In the genomic region with DNA sequence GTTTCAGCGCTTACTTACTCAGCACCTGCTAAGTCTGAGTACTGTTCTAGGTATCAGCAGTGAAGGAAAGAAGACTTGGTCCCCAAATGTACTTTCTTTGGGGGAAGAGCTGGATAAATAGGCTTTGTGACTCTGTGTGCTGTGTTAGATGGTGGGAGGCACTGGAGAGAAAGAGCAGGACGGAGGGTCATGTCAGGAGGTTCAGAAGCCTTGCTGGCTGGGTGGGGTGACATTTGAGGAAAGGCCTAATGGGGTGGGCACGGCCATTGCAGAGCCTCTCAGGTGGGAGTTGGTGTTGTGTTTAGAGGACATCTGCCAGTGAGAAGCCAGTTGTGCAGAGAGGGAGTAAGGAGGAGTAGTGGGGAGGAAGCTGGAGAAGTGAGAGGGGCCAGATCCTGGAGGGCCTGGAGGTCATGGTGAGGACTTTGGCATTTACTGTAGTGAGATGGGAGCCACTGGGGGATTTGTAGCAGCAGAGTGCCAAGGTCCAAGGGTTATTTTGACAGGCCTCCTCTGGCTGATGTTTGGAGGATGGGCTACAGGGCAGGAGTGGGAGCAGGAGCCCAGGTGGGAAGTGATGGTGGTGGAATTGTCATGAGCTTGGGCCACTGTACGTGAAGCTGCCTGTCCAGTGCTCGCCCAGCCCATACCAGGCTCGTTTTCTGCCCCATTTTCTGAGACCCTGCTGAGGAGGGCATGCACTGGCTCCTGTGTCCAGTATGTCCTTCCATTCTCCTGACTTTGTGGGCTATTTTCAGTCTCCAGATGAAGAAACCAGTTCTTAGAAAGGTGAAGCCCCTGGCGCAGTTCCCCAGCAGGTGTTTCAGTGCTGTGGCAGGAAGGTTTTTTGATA, we compare ENCODE assay signal across 8 cellular contexts. TPM values are rescaled to one million over a fixed set of nuclear protein-coding genes. Genes with fewer than 3 reads are reported as not detected.
A peak's percentile ranks its signal among the peaks of the same experiment; 100 is the strongest.
DNase-seq lines count a peak whose midpoint lies in the region; ATAC-seq and TF ChIP-seq lines count a peak whose summit lies in the region.

No MANE protein-coding gene starts in this region.

- no peaks in the 10 kb centered on the region for H3K9me3 Mint-ChIP-seq in activated naive CD8-positive, alpha-beta T cell treated with anti-CD3 and anti-CD28 coated beads, Interleukin-2, amount 10 ng/mL, durations not matched to agents 7 days and 5 days

- peak; percentile 47 for DNase-seq in activated CD8-positive, alpha-beta memory T cell treated with anti-CD3 and anti-CD28 coated beads for 24 hours
- no peak for DNase-seq in activated CD8-positive, alpha-beta memory T cell treated with anti-CD3 and anti-CD28 coated beads, Interleukin-2, amount 50 U/mL, for 4 hours
- no peak for DNase-seq in activated naive CD8-positive, alpha-beta T cell treated with anti-CD3 and anti-CD28 coated beads, Interleukin-2, amount 10 ng/mL, durations not matched to agents 7 days and 5 days
- DNase-seq in suprapubic skin (ENCODE audit: low spot score in 2 of 2) (peak; percentile 62 to 64), NCI-H226 (no peak)
- DNase-seq in effector CD4-positive, alpha-beta T cell: no peak

- peak in 1 of 2 donors; percentile 47 for TF ChIP-seq RAD21 in liver (IDR thresholded peaks at IDR 0.05)

- H3K36me3 Mint-ChIP-seq in activated naive CD8-positive, alpha-beta T cell treated with anti-CD3 and anti-CD28 coated beads, Interleukin-2, amount 10 ng/mL, durations not matched to agents 7 days and 5 days: peaks cover 12% of the 10 kb centered on the region

- POLR2A ChIA-PET in activated naive CD8-positive, alpha-beta T cell treated with anti-CD3 and anti-CD28 coated beads, Interleukin-2, amount 10 ng/mL, durations not matched to agents 7 days and 5 days (lab: Charles Lee): interaction anchor here (1.1 to 7.3 kb wide), 3 partner anchors 30 to 63 kb away, joined by 3 to 78 read pairs (median 6); partner anchors contain the start of gene FKBP1A

- H3K4me1 Mint-ChIP-seq in activated naive CD8-positive, alpha-beta T cell treated with anti-CD3 and anti-CD28 coated beads, Interleukin-2, amount 10 ng/mL, durations not matched to agents 7 days and 5 days: peaks cover 37% of the 10 kb centered on the region

- WGBS in liver: 73% methylated on average over 7 of the region's 7 CpGs
- WGBS in suprapubic skin: 76% methylated on average over 7 of the region's 7 CpGs

- no peak overlapping the region for H3K4me3 Mint-ChIP-seq in activated naive CD8-positive, alpha-beta T cell treated with anti-CD3 and anti-CD28 coated beads, Interleukin-2, amount 10 ng/mL, durations not matched to agents 7 days and 5 days

- no peaks in the 10 kb centered on the region for H3K36me3 ChIP-seq in liver (ENCODE audit: control insufficient read depth in 4 of 4, insufficient read depth in 3 of 4, low read depth in 1 of 4, low read length in 3 of 4)
- H3K36me3 ChIP-seq in suprapubic skin: no peaks in the 10 kb centered on the region

- H3K4me3 ChIP-seq in liver (ENCODE audit: low read depth in 1 of 3, low read length in 3 of 3): no peak overlapping the region
- peak overlapping the region; percentile 38 for H3K4me3 ChIP-seq in suprapubic skin

- H3K9me3 ChIP-seq in liver (ENCODE audit: control insufficient read depth in 4 of 4, low read length in 3 of 4) (no peaks in the 10 kb centered on the region), suprapubic skin (no peaks in the 10 kb centered on the region)

- H3K27ac ChIP-seq in liver (ENCODE audit: low read depth in 1 of 2, low read length in 2 of 2): peak overlapping the region; percentile 100
- peak overlapping the region; percentile 97 for H3K27ac ChIP-seq in suprapubic skin

- H3K4me1 ChIP-seq in liver (ENCODE audit: control insufficient read depth in 4 of 4, insufficient read depth in 4 of 4, low read length in 3 of 4) (peaks cover 15 to 49% (median 35%) of the 10 kb centered on the region in 4 donors), suprapubic skin (peaks cover 75% of the 10 kb centered on the region)

- peak overlapping the region; percentile 13 for H3K27ac Mint-ChIP-seq in activated naive CD8-positive, alpha-beta T cell treated with anti-CD3 and anti-CD28 coated beads, Interleukin-2, amount 10 ng/mL, durations not matched to agents 7 days and 5 days

- no peaks in the 10 kb centered on the region for H3K27me3 ChIP-seq in liver (ENCODE audit: control insufficient read depth in 4 of 4, insufficient read depth in 4 of 4, low read length in 3 of 4)
- H3K27me3 ChIP-seq in suprapubic skin: no peaks in the 10 kb centered on the region

- no peak for ATAC-seq in activated naive CD8-positive, alpha-beta T cell treated with anti-CD3 and anti-CD28 coated beads, Interleukin-2, amount 10 ng/mL, durations not matched to agents 7 days and 5 days (ENCODE audit: low read depth)
- ATAC-seq in HG03432 (IDR thresholded peaks at IDR 0.05; ENCODE audit: unreplicated experiment): no peak

- TF ChIP-seq CTCF in liver (IDR thresholded peaks at IDR 0.05; ENCODE audit: low read depth, low read length, missing input control) (no peak), suprapubic skin (IDR thresholded peaks at IDR 0.05) (no peak)

- no peaks in the 10 kb centered on the region for H3K27me3 Mint-ChIP-seq in activated naive CD8-positive, alpha-beta T cell treated with anti-CD3 and anti-CD28 coated beads, Interleukin-2, amount 10 ng/mL, durations not matched to agents 7 days and 5 days

- H3K9ac ChIP-seq in liver (ENCODE audit: low read depth in 1 of 2, low read length in 2 of 2): peak overlapping the region; percentile 15 to 49

- no peak for TF ChIP-seq POLR2A in suprapubic skin (IDR thresholded peaks at IDR 0.05)

- TF ChIP-seq EP300 in suprapubic skin (IDR thresholded peaks at IDR 0.05): no peak

TF ChIP-seq in liver, 16 proteins besides CTCF, POLR2A, EP300 and RAD21 (continues in another document):
- TF ChIP-seq YY1 (IDR thresholded peaks at IDR 0.05) (peak; percentile 62), SP1 (IDR thresholded peaks at IDR 0.05) (peak; percentile 91), ZBTB33 (IDR thresholded peaks at IDR 0.05) (no peak), REST (IDR thresholded peaks at IDR 0.05) (peak; percentile 11), TAF1 (conservative IDR thresholded peaks at IDR 0.05) (no peak), GABPA (IDR thresholded peaks at IDR 0.05 in 1 of 2, conservative IDR thresholded peaks at IDR 0.05 in 1 of 2) (no peak), MAX (IDR thresholded peaks at IDR 0.05) (peak; percentile 31), EGR1 (IDR thresholded peaks at IDR 0.05; ENCODE audit: low read depth in 2 of 2) (no peak), RXRA (IDR thresholded peaks at IDR 0.05) (peak; percentile 84 to 90), FOXA1 (IDR thresholded peaks at IDR 0.05) (no peak), HNF4A (conservative IDR thresholded peaks at IDR 0.05) (peak; percentile 94 to 96), JUND (IDR thresholded peaks at IDR 0.05) (peak in 1 of 2 donors; percentile 18), FOXA2 (IDR thresholded peaks at IDR 0.05) (no peak), NR2F2 (IDR thresholded peaks at IDR 0.05) (no peak)
- TF ChIP-seq, protein P1, sequence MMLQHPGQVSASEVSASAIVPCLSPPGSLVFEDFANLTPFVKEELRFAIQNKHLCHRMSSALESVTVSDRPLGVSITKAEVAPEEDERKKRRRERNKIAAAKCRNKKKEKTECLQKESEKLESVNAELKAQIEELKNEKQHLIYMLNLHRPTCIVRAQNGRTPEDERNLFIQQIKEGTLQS (IDR thresholded peaks at IDR 0.05): no peak

RNA-seq across cellular contexts. Expression of gene SDCBP2, which starts 0.9 kb away (rescaled TPM):
- 1 to 10 TPM; 3.7 to 5.1 TPM for total RNA-seq in activated naive CD8-positive, alpha-beta T cell treated with anti-CD3 and anti-CD28 coated beads, Interleukin-2, amount 10 ng/mL, durations not matched to agents 7 days and 5 days
- total RNA-seq in liver (1 to 10 TPM; 1.9 to 3.6 TPM), suprapubic skin (100 to 1,000 TPM in 3 of 4 donors, 10 to 100 TPM in 1; 74.4 to 143 (median 115) TPM)
- polyA plus RNA-seq in liver: 1 to 10 TPM; 5.8 to 6.1 TPM

Comparison
In these comparisons a context has a peak if more than half of its experiments do, and no peak if none do; other contexts are left out.
1. DNase-seq: peak in activated CD8-positive, alpha-beta memory T cell treated with anti-CD3 and anti-CD28 coated beads for 24 hours (single experiment) and suprapubic skin (2 of 2); none in activated CD8-positive, alpha-beta memory T cell treated with anti-CD3 and anti-CD28 coated beads, Interleukin-2, amount 50 U/mL, for 4 hours (single experiment), activated naive CD8-positive, alpha-beta T cell treated with anti-CD3 and anti-CD28 coated beads, Interleukin-2, amount 10 ng/mL, durations not matched to agents 7 days and 5 days (single experiment), effector CD4-positive, alpha-beta T cell (single experiment) and NCI-H226 (single experiment).
2. RNA of gene SDCBP2, which starts 0.9 kb away (total RNA-seq): 74.4 to 143 TPM in suprapubic skin; 3.7 to 5.1 TPM in activated naive CD8-positive, alpha-beta T cell treated with anti-CD3 and anti-CD28 coated beads, Interleukin-2, amount 10 ng/mL, durations not matched to agents 7 days and 5 days and 1.9 to 3.6 TPM in liver; every median in the first group is over 10 times any median in the second.